ENCODE assay signal across 18 cellular contexts in genomic region chr3:179719048-179719734, GRCh38.
"Had no signal": no experiment of that assay in that cellular context is flagged by ENCODE, and none has a peak within 500 bp of the region (broad histone marks: within the 10 kb centered on the region; RNA-seq: fewer than 3 reads in every experiment).

No MANE protein-coding gene starts in this region.

- H3K27ac ChIP-seq: brain microvascular endothelial cell, foreskin keratinocyte, heart right ventricle, left lung, right atrium auricular region, tibial nerve, uterus had no signal

- H3K27ac Mint-ChIP-seq: activated naive CD8-positive, alpha-beta T cell treated with anti-CD3 and anti-CD28 coated beads for 36 hours; activated T-helper 1 cell treated with anti-CD3 and anti-CD28 coated beads, Interleukin-12 subunit alpha, Interleukin-12 subunit beta, Interleukin-2, Interleukin-4 antibody, amounts not matched to agents 30 ng/mL and 10 ng/mL and 1 ng/mL, durations not matched to agents 14 hours and 24 hours and 36 hours; dendritic cell treated with granulocyte-macrophage colony-stimulating factor and Interleukin-4, amounts not matched to agents 40 ng/mL and 50 ng/mL, for 4 days had no signal

- H3K9me3 Mint-ChIP-seq: activated naive CD8-positive, alpha-beta T cell treated with anti-CD3 and anti-CD28 coated beads for 36 hours; activated T-helper 1 cell treated with anti-CD3 and anti-CD28 coated beads, Interleukin-12 subunit alpha, Interleukin-12 subunit beta, Interleukin-2, Interleukin-4 antibody, amounts not matched to agents 30 ng/mL and 10 ng/mL and 1 ng/mL, durations not matched to agents 14 hours and 24 hours and 36 hours; dendritic cell treated with granulocyte-macrophage colony-stimulating factor and Interleukin-4, amounts not matched to agents 40 ng/mL and 50 ng/mL, for 4 days; naive thymus-derived CD8-positive, alpha-beta T cell had no signal

- H3K27me3 ChIP-seq: brain microvascular endothelial cell, foreskin keratinocyte, heart right ventricle, left lung, right atrium auricular region, tibial nerve, uterus had no signal

- H3K36me3 ChIP-seq: brain microvascular endothelial cell, uterus had no signal

- ATAC-seq: activated CD4-positive, CD25-positive, alpha-beta regulatory T cell treated with anti-CD3 and anti-CD28 coated beads, Interleukin-2, amount 50 U/mL, for 24 hours; foreskin keratinocyte; heart right ventricle; left lung; naive thymus-derived CD8-positive, alpha-beta T cell had no signal

- H3K27me3 Mint-ChIP-seq: activated naive CD8-positive, alpha-beta T cell treated with anti-CD3 and anti-CD28 coated beads for 36 hours; dendritic cell treated with granulocyte-macrophage colony-stimulating factor and Interleukin-4, amounts not matched to agents 40 ng/mL and 50 ng/mL, for 4 days; naive thymus-derived CD8-positive, alpha-beta T cell had no signal

- H3K4me3 Mint-ChIP-seq: activated naive CD8-positive, alpha-beta T cell treated with anti-CD3 and anti-CD28 coated beads for 36 hours; activated T-helper 1 cell treated with anti-CD3 and anti-CD28 coated beads, Interleukin-12 subunit alpha, Interleukin-12 subunit beta, Interleukin-2, Interleukin-4 antibody, amounts not matched to agents 30 ng/mL and 10 ng/mL and 1 ng/mL, durations not matched to agents 14 hours and 24 hours and 36 hours; dendritic cell treated with granulocyte-macrophage colony-stimulating factor and Interleukin-4, amounts not matched to agents 40 ng/mL and 50 ng/mL, for 4 days; naive thymus-derived CD8-positive, alpha-beta T cell had no signal

- DNase-seq: activated naive CD8-positive, alpha-beta T cell treated with anti-CD3 and anti-CD28 coated beads for 36 hours; amygdala; brain microvascular endothelial cell; effector memory CD4-positive, alpha-beta T cell; foreskin keratinocyte; heart right ventricle; left lung; naive thymus-derived CD8-positive, alpha-beta T cell; nucleus accumbens; stimulated activated CD4-positive, alpha-beta T cell treated with anti-CD3 and anti-CD28 coated beads, Interleukin-4, amount 100 ng/mL, for 24 hours; stimulated activated naive CD4-positive, alpha-beta T cell treated with Interleukin-2 at 50 U/mL for 16 hours; substantia nigra; uterus had no signal

- H3K4me1 Mint-ChIP-seq: activated naive CD8-positive, alpha-beta T cell treated with anti-CD3 and anti-CD28 coated beads for 36 hours had no signal

- H3K9me3 ChIP-seq: heart right ventricle, left lung, right atrium auricular region, tibial nerve, uterus had no signal

- H3K4me1 ChIP-seq: foreskin keratinocyte, left lung, uterus had no signal

- H3K4me3 ChIP-seq: heart right ventricle, left lung, right atrium auricular region, tibial nerve, uterus had no signal
